ENCODE assay signal across 12 cellular contexts in the genomic region with DNA sequence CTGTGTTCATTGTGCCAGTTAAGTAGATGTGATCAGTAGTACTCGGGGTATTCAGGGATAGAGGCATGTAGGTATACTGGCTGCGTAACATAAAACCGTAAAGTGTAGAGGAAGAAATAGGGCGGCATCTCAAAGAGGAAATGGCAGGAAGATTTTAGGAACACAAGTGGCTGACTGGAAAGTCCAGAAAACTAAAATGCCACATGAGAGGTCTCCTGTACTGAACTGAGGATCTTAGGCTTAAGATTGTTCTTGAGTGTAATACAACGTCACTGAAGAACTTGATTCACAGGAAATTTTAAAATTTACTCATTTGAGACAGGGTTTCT. TPM values are rescaled to one million over a fixed set of nuclear protein-coding genes. Genes with fewer than 3 reads are reported as not detected.
DNase-seq lines count a peak whose midpoint lies in the region; ATAC-seq and TF ChIP-seq lines count a peak whose summit lies in the region.
"Had no signal": no experiment of that assay in that cellular context is flagged by ENCODE, and none has a peak within 500 bp of the region (broad histone marks: within the 10 kb centered on the region; RNA-seq: fewer than 3 reads in every experiment).

No MANE protein-coding gene starts in this region.

- peak overlapping the region in 3 of 5 donors; percentile 11 to 66 (median 61) for H3K27ac ChIP-seq in adrenal gland
- no peak overlapping the region for H3K27ac ChIP-seq in SJCRH30
- H3K27ac ChIP-seq in tibial nerve: peak overlapping the region in 2 of 4 donors; percentile 30 to 83

- TF ChIP-seq CTCF in HFFc6 (IDR thresholded peaks at IDR 0.05) (no peak), adrenal gland (IDR thresholded peaks at IDR 0.05) (no peak), natural killer cell (IDR thresholded peaks at IDR 0.05) (no peak), tibial nerve (IDR thresholded peaks at IDR 0.05) (no peak)

- H3K4me3 ChIP-seq in adrenal gland (no peak overlapping the region), SJCRH30 (no peak overlapping the region), tibial nerve (no peak overlapping the region)
- H3K4me3 ChIP-seq: MG63 had no signal

- H3K27me3 ChIP-seq in adrenal gland (no peaks in the 10 kb centered on the region), SJCRH30 (no peaks in the 10 kb centered on the region), tibial nerve (no peaks in the 10 kb centered on the region)
- H3K27me3 ChIP-seq: MG63 had no signal

- ATAC-seq in natural killer cell (no peak), GM19023 (IDR thresholded peaks at IDR 0.05; ENCODE audit: unreplicated experiment) (no peak)

- TF ChIP-seq EP300 in tibial nerve (IDR thresholded peaks at IDR 0.05): no peak

- DNase-seq in CD1c-positive myeloid dendritic cell (ENCODE audit: extremely low spot score) (peak; percentile 53), HFFc6 (no peak), adrenal gland (no peak), natural killer cell (no peak), NCI-H1417 treated with DMSO at 0.1 percent for 48 hours (lab: John Stamatoyannopoulos, UW) (no peak), SJCRH30 (no peak), tibial nerve (ENCODE audit: low spot score in 2 of 2) (no peak)
- DNase-seq: activated naive CD4-positive, alpha-beta T cell; NCI-H774; occipital lobe had no signal

- no peaks in the 10 kb centered on the region for H3K9me3 ChIP-seq in adrenal gland (replicated peaks in 1 of 3)
- no peaks in the 10 kb centered on the region for H3K9me3 ChIP-seq in SJCRH30 (replicated peaks)
- H3K9me3 ChIP-seq in tibial nerve: no peaks in the 10 kb centered on the region
- H3K9me3 ChIP-seq: MG63 had no signal

- intact Hi-C loops in adrenal gland (cut with DNase I) (no loop called here), natural killer cell (cut with micrococcal nuclease) (no loop called here)

- 84 to 92% (median 90%) methylated on average over 5 of the region's 5 CpGs for WGBS in adrenal gland, 4 donors
- WGBS in tibial nerve, 2 donors: 81 to 85% methylated on average over 5 of the region's 5 CpGs

- no peak for TF ChIP-seq POLR2A in adrenal gland (IDR thresholded peaks at IDR 0.05)
- no peak for TF ChIP-seq POLR2A in tibial nerve (IDR thresholded peaks at IDR 0.05)

- H3K9me3 Mint-ChIP-seq in HFFc6 (no peaks in the 10 kb centered on the region), natural killer cell (no peaks in the 10 kb centered on the region)

- H3K27me3 Mint-ChIP-seq in HFFc6 (ENCODE audit: insufficient read depth) (peaks cover 6% of the 10 kb centered on the region), natural killer cell (ENCODE audit: low read depth in 2 of 2) (no peaks in the 10 kb centered on the region)

- H3K4me1 Mint-ChIP-seq in HFFc6 (ENCODE audit: low read depth) (peaks cover 71% of the 10 kb centered on the region), natural killer cell (peaks cover 49 to 62% of the 10 kb centered on the region in 2 donors)

- peaks cover 0 to 43% of the 10 kb centered on the region in 2 donors for H3K36me3 ChIP-seq in adrenal gland (replicated peaks in 1 of 2)
- H3K36me3 ChIP-seq in SJCRH30: peaks cover 39% of the 10 kb centered on the region
- peaks cover 4 to 43% (median 26%) of the 10 kb centered on the region in 3 donors for H3K36me3 ChIP-seq in tibial nerve

- H3K4me3 Mint-ChIP-seq in HFFc6 (peak overlapping the region; percentile 18; the same call in 1 of the 2 replicates), natural killer cell (peak overlapping the region; percentile 3)

- H3K36me3 Mint-ChIP-seq in HFFc6 (ENCODE audit: low read depth) (peaks cover 52% of the 10 kb centered on the region), natural killer cell (peaks cover 15% of the 10 kb centered on the region)

- peak overlapping the region; percentile 72 for H3K27ac Mint-ChIP-seq in HFFc6
- H3K27ac Mint-ChIP-seq in natural killer cell: peak overlapping the region; percentile 90 to 93

- peaks cover 25 to 51% of the 10 kb centered on the region in 2 donors for H3K4me1 ChIP-seq in adrenal gland (replicated peaks in 1 of 2)
- H3K4me1 ChIP-seq in SJCRH30: 0 out of 2 replicates have a peak, but pooled peaks cover 2% of the 10 kb centered on the region
- peaks cover 0 to 60% (median 25%) of the 10 kb centered on the region in 4 donors for H3K4me1 ChIP-seq in tibial nerve

RNA-seq across cellular contexts. Expression of gene LMLN, which starts 2.3 kb away (rescaled TPM):
- total RNA-seq in HFFc6 (2021; fragmentation: NEBNext Ultra II Directional; extraction: Animal tissue kit (Norgen Biotek cat#: 25700)): 1 to 10 TPM; 4.8 to 8.1 (median 6.4) TPM
- total RNA-seq in adrenal gland (10 to 100 TPM in 2 of 8 donors, 1 to 10 TPM in 6; 3.0 to 11.2 (median 7.2) TPM), natural killer cell (1 to 10 TPM; 2.3 to 4.5 (median 4.0) TPM), tibial nerve (1 to 10 TPM; 5.7 to 9.0 (median 7.1) TPM)
- polyA plus RNA-seq in adrenal gland: 1 to 10 TPM; 3.3 to 6.7 (median 3.6) TPM
- 0.73 and 2.3 TPM in 2 replicates for total RNA-seq in SJCRH30 (2014; rRNA removed; shearing (Covaris generic))

RNA-seq across cellular contexts. Expression of gene RPL35A, which starts 7.7 kb away (rescaled TPM):
- 1,000 to 10,000 TPM in 3 of 6 experiments, 100 to 1,000 TPM in 3; 832 to 1,041 (median 991) TPM for total RNA-seq in HFFc6 (2021; fragmentation: NEBNext Ultra II Directional; extraction: Animal tissue kit (Norgen Biotek cat#: 25700))
- total RNA-seq in adrenal gland: 1,000 to 10,000 TPM in 4 of 8 donors, 100 to 1,000 TPM in 4; 564 to 1,096 (median 942) TPM
- 1,000 to 10,000 TPM in 2 of 3 donors, 100 to 1,000 TPM in 1; 944 to 1,561 (median 1,277) TPM for polyA plus RNA-seq in adrenal gland
- 100 to 1,000 TPM; 693 to 869 (median 848) TPM for total RNA-seq in natural killer cell
- total RNA-seq in SJCRH30 (2014; rRNA removed; shearing (Covaris generic)): 1,283 and 1,426 TPM in 2 replicates
- total RNA-seq in tibial nerve: 100 to 1,000 TPM; 250 to 531 (median 413) TPM
